21 cellular contexts compared by ENCODE assay signal in genomic region chr17:29693751-29694150, GRCh38.
DNase-seq lines count a peak whose midpoint lies in the region; ATAC-seq and TF ChIP-seq lines count a peak whose summit lies in the region.
"Had no signal": no experiment of that assay in that cellular context is flagged by ENCODE, and none has a peak within 500 bp of the region (broad histone marks: within the 10 kb centered on the region; RNA-seq: fewer than 3 reads in every experiment).

No MANE protein-coding gene starts in this region.

- peak overlapping the region; percentile 61 for H3K27ac Mint-ChIP-seq in activated naive CD8-positive, alpha-beta T cell
- no peak overlapping the region for H3K27ac Mint-ChIP-seq in activated naive CD8-positive, alpha-beta T cell treated with anti-CD3 and anti-CD28 coated beads, Interleukin-2, amount 50 U/mL, for 24 hours
- peak overlapping the region; percentile 59 for H3K27ac Mint-ChIP-seq in T-helper 17 cell
- peak overlapping the region; percentile 10 to 82 for H3K27ac Mint-ChIP-seq in effector memory CD8-positive, alpha-beta T cell
- H3K27ac Mint-ChIP-seq in stimulated activated effector memory CD8-positive, alpha-beta T cell treated with anti-CD3 and anti-CD28 coated beads, Interleukin-12 subunit alpha, Interleukin-12 subunit beta, amount 100 ng/mL, for 72 hours = peak overlapping the region; percentile 81
- H3K27ac Mint-ChIP-seq: WTC11 had no signal

- peaks cover 32% of the 10 kb centered on the region for H3K4me1 Mint-ChIP-seq in activated naive CD8-positive, alpha-beta T cell (ENCODE audit: low read depth)
- H3K4me1 Mint-ChIP-seq in activated naive CD8-positive, alpha-beta T cell treated with anti-CD3 and anti-CD28 coated beads, Interleukin-2, amount 50 U/mL, for 24 hours = peaks cover 30% of the 10 kb centered on the region
- H3K4me1 Mint-ChIP-seq in T-helper 17 cell = peaks cover 9% of the 10 kb centered on the region
- H3K4me1 Mint-ChIP-seq in effector memory CD8-positive, alpha-beta T cell (ENCODE audit: low read depth in 2 of 2) = peaks cover 12 to 33% of the 10 kb centered on the region in 2 donors
- H3K4me1 Mint-ChIP-seq in stimulated activated effector memory CD8-positive, alpha-beta T cell treated with anti-CD3 and anti-CD28 coated beads, Interleukin-12 subunit alpha, Interleukin-12 subunit beta, amount 100 ng/mL, for 72 hours = peaks cover 20% of the 10 kb centered on the region
- H3K4me1 Mint-ChIP-seq: WTC11 had no signal

- peaks cover 0 to 96% (median 33%) of the 10 kb centered on the region in 6 donors for H3K36me3 ChIP-seq in spleen

- no peak overlapping the region for H3K4me3 Mint-ChIP-seq in activated naive CD8-positive, alpha-beta T cell
- no peak overlapping the region for H3K4me3 Mint-ChIP-seq in activated naive CD8-positive, alpha-beta T cell treated with anti-CD3 and anti-CD28 coated beads, Interleukin-2, amount 50 U/mL, for 24 hours
- H3K4me3 Mint-ChIP-seq in T-helper 17 cell = no peak overlapping the region
- H3K4me3 Mint-ChIP-seq in effector memory CD8-positive, alpha-beta T cell = no peak overlapping the region
- H3K4me3 Mint-ChIP-seq in stimulated activated effector memory CD8-positive, alpha-beta T cell treated with anti-CD3 and anti-CD28 coated beads, Interleukin-12 subunit alpha, Interleukin-12 subunit beta, amount 100 ng/mL, for 72 hours = no peak overlapping the region
- H3K4me3 Mint-ChIP-seq: WTC11 had no signal

- no peaks in the 10 kb centered on the region for H3K9me3 Mint-ChIP-seq in activated naive CD8-positive, alpha-beta T cell (ENCODE audit: low read depth)
- H3K9me3 Mint-ChIP-seq in activated naive CD8-positive, alpha-beta T cell treated with anti-CD3 and anti-CD28 coated beads, Interleukin-2, amount 50 U/mL, for 24 hours = no peaks in the 10 kb centered on the region
- no peaks in the 10 kb centered on the region for H3K9me3 Mint-ChIP-seq in effector memory CD8-positive, alpha-beta T cell
- no peaks in the 10 kb centered on the region for H3K9me3 Mint-ChIP-seq in stimulated activated effector memory CD8-positive, alpha-beta T cell treated with anti-CD3 and anti-CD28 coated beads, Interleukin-12 subunit alpha, Interleukin-12 subunit beta, amount 100 ng/mL, for 72 hours
- H3K9me3 Mint-ChIP-seq: WTC11 had no signal

- no peak for ATAC-seq in activated naive CD8-positive, alpha-beta T cell treated with anti-CD3 and anti-CD28 coated beads, Interleukin-2, amount 50 U/mL, for 24 hours
- ATAC-seq in T-helper 17 cell (no peak), HG03520 (IDR thresholded peaks at IDR 0.05; ENCODE audit: unreplicated experiment) (no peak)
- ATAC-seq in effector memory CD8-positive, alpha-beta T cell (replicated peaks) = no peak
- no peak for ATAC-seq in stimulated activated effector memory CD8-positive, alpha-beta T cell treated with anti-CD3 and anti-CD28 coated beads, Interleukin-12 subunit alpha, Interleukin-12 subunit beta, amount 100 ng/mL, for 72 hours
- ATAC-seq: left ventricle myocardium superior, WTC11 had no signal

- H3K4me1 ChIP-seq in spleen = peaks cover 0 to 83% (median 15%) of the 10 kb centered on the region in 6 donors

- TF ChIP-seq CTCF in spleen (IDR thresholded peaks at IDR 0.05 in 8 of 11, conservative IDR thresholded peaks at IDR 0.05 in 3 of 11) = no peak

- intact Hi-C loops in spleen (cut with DNase I; ENCODE audit: low total_unique reads) = no loop called here

- DNase-seq in activated naive CD8-positive, alpha-beta T cell treated with anti-CD3 and anti-CD28 coated beads, Interleukin-2, amount 50 U/mL, for 24 hours = no peak
- DNase-seq in T-helper 17 cell (no peak), spleen (no peak), NCI-H526 treated with DMSO at 0.1 percent for 48 hours (lab: John Stamatoyannopoulos, UW) (no peak)
- DNase-seq in effector memory CD8-positive, alpha-beta T cell = no peak
- DNase-seq in stimulated activated effector memory CD8-positive, alpha-beta T cell treated with anti-CD3 and anti-CD28 coated beads, Interleukin-12 subunit alpha, Interleukin-12 subunit beta, amount 100 ng/mL, for 72 hours (ENCODE audit: low spot score in 2 of 2) = no peak
- DNase-seq: activated naive CD4-positive, alpha-beta T cell treated with Interleukin-2 at 50 U/mL for 16 hours; DMS79 treated with DMSO at 0.1 percent for 48 hours; GM23248; head of caudate nucleus; left ventricle myocardium superior; MM.1S; NCI-H1436 treated with DMSO at 0.1 percent for 48 hours; SIG-M5; stomach; T-helper 9 cell; upper lobe of left lung had no signal

- no peaks in the 10 kb centered on the region for H3K27me3 ChIP-seq in spleen (replicated peaks in 1 of 7)
- H3K27me3 ChIP-seq: stomach, upper lobe of left lung had no signal

- H3K27me3 Mint-ChIP-seq in activated naive CD8-positive, alpha-beta T cell = no peaks in the 10 kb centered on the region
- no peaks in the 10 kb centered on the region for H3K27me3 Mint-ChIP-seq in activated naive CD8-positive, alpha-beta T cell treated with anti-CD3 and anti-CD28 coated beads, Interleukin-2, amount 50 U/mL, for 24 hours
- H3K27me3 Mint-ChIP-seq in T-helper 17 cell = no peaks in the 10 kb centered on the region
- no peaks in the 10 kb centered on the region for H3K27me3 Mint-ChIP-seq in effector memory CD8-positive, alpha-beta T cell

- H3K27ac ChIP-seq in spleen = peak overlapping the region in 3 of 8 donors; percentile 73 to 79 (median 79)
- H3K27ac ChIP-seq: GM23248 had no signal

- no peaks in the 10 kb centered on the region for H3K9me3 ChIP-seq in T-helper 17 cell (ENCODE audit: control insufficient read depth, low read length, poor library complexity, severe bottlenecking)
- H3K9me3 ChIP-seq in spleen = no peaks in the 10 kb centered on the region
- H3K9me3 ChIP-seq: stomach, upper lobe of left lung had no signal

- H3K36me3 Mint-ChIP-seq in activated naive CD8-positive, alpha-beta T cell = peaks cover 9% of the 10 kb centered on the region
- H3K36me3 Mint-ChIP-seq in activated naive CD8-positive, alpha-beta T cell treated with anti-CD3 and anti-CD28 coated beads, Interleukin-2, amount 50 U/mL, for 24 hours (ENCODE audit: low read depth) = peaks cover 15% of the 10 kb centered on the region
- peaks cover 10% of the 10 kb centered on the region for H3K36me3 Mint-ChIP-seq in T-helper 17 cell (ENCODE audit: low read depth)
- peaks cover 39% of the 10 kb centered on the region for H3K36me3 Mint-ChIP-seq in effector memory CD8-positive, alpha-beta T cell (ENCODE audit: insufficient read depth)
- H3K36me3 Mint-ChIP-seq in stimulated activated effector memory CD8-positive, alpha-beta T cell treated with anti-CD3 and anti-CD28 coated beads, Interleukin-12 subunit alpha, Interleukin-12 subunit beta, amount 100 ng/mL, for 72 hours = peaks cover 66% of the 10 kb centered on the region
- H3K36me3 Mint-ChIP-seq: WTC11 had no signal

- TF ChIP-seq POLR2A in spleen (IDR thresholded peaks at IDR 0.05) = no peak

- 87 to 95% (median 93%) methylated on average over 3 of the region's 3 CpGs for WGBS in spleen, 5 donors

- H3K4me3 ChIP-seq in spleen = no peak overlapping the region
- H3K4me3 ChIP-seq: GM23248, skin epidermis, stomach, upper lobe of left lung had no signal
